ENCODE assay signal across 8 cellular contexts in the genomic region with DNA sequence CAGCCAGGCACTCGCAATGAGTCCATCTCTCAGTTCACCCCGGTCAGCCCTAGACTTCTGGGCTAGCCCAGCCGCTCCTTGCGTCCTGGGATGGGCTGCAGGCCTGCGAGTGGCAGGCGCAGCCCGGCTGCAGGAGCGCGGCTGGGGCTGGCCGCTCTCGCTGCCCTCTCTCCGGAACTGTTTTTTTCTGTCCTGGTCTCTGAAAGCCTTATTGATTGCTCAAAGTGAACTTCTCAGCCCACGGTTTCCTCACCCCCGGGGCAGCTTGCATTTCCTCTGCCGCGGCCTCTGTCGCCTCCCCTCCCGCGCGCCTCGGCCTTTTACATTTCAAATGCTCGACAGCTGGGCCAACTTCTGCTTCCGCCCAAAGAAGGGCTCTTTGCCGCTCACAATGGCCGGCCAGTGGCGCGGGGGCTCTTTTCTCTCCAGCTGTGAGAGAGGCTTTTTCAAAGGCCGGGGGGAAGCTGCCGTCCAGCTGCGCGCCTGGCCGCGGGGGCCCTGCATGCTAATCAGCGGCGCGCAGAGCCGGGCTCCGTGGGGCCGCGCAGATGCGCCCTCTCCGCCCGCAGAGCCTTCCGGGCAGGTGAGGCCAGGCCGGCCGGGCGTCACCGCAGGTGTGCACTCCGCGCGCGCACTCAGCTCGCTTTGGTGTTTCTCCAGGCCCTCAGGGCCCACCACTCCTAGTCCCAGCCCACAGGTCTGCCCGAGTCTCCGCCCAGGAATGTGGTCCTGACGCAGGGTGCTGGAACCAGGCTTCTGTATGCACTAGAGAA.
A peak's percentile ranks its signal among the peaks of the same experiment; 100 is the strongest.
DNase-seq lines count a peak whose midpoint lies in the region; ATAC-seq and TF ChIP-seq lines count a peak whose summit lies in the region.

No MANE protein-coding gene starts in this region.

- 2% methylated on average over 56 of the region's 56 CpGs for WGBS in ectodermal cell, 2 experiments
- WGBS in thymus, result 9% methylated on average over 56 of the region's 56 CpGs

- H3K27me3 Mint-ChIP-seq in GM23338 (ENCODE audit: insufficient read depth, low read depth, poor library complexity), result peaks cover 13% of the 10 kb centered on the region

- 0 out of 4 replicates have a peak, but pooled peaks of 1 of the 2 experiments have one; percentile 5 for TF ChIP-seq CTCF in GM23338 (conservative IDR thresholded peaks at IDR 0.05; ENCODE audit: low read depth in 2 of 2)

- peaks cover 38% of the 10 kb centered on the region for H3K36me3 Mint-ChIP-seq in GM23338 (ENCODE audit: low read depth)

- 0 out of 3 replicates have a peak overlapping the region, but pooled peaks have one; percentile 15 for H3K4me3 Mint-ChIP-seq in GM23338

- no peaks in the 10 kb centered on the region for H3K36me3 ChIP-seq in BLaER1 treated with 17β-estradiol and CSF1 and Interleukin-3, amounts not matched to agents 10 nM and 100 nM
- H3K36me3 ChIP-seq in GM23338 (ENCODE audit: insufficient read depth), result peaks cover 9% of the 10 kb centered on the region; the same call in 1 of the 2 replicates
- H3K36me3 ChIP-seq in ectodermal cell (ENCODE audit: control insufficient read depth, insufficient read depth, low read length), result no peaks in the 10 kb centered on the region
- H3K36me3 ChIP-seq in thymus (ENCODE audit: control insufficient read depth, insufficient read depth), result no peaks in the 10 kb centered on the region

- peak overlapping the region; percentile 45 to 93 (median 87); a peak in 21 of 22 replicates for H3K27ac ChIP-seq in BLaER1 treated with 17β-estradiol and CSF1 and Interleukin-3, amounts not matched to agents 10 nM and 100 nM
- peak overlapping the region; percentile 97 for H3K27ac ChIP-seq in GM23338 (ENCODE audit: low read depth)
- H3K27ac ChIP-seq in ectodermal cell (ENCODE audit: insufficient read depth, low read depth, low read length, poor library complexity, severe bottlenecking), result no peak overlapping the region
- peak overlapping the region; percentile 83 for H3K27ac ChIP-seq in thymus (ENCODE audit: low read depth)

- peaks cover 15% of the 10 kb centered on the region for H3K9me2 ChIP-seq in GM23338 (ENCODE audit: insufficient read depth)

- H3K4me2 ChIP-seq in BLaER1 treated with 17β-estradiol and CSF1 and Interleukin-3, amounts not matched to agents 10 nM and 100 nM, result peak overlapping the region; percentile 87 to 98 (median 93)
- peak overlapping the region; percentile 67 for H3K4me2 ChIP-seq in GM23338

- H3K4me3 ChIP-seq in BLaER1 treated with 17β-estradiol and CSF1 and Interleukin-3, amounts not matched to agents 10 nM and 100 nM, result peak overlapping the region; percentile 27 to 68 (median 52); a peak in 19 of 20 replicates
- H3K4me3 ChIP-seq in GM23338, result peak overlapping the region; percentile 28
- peak overlapping the region; percentile 37 for H3K4me3 ChIP-seq in ectodermal cell (ENCODE audit: insufficient read depth, low read depth, low read length)
- peak overlapping the region; percentile 48 for H3K4me3 ChIP-seq in thymus (ENCODE audit: low read length)

- no peaks in the 10 kb centered on the region for H4K20me1 ChIP-seq in BLaER1 treated with 17β-estradiol and CSF1 and Interleukin-3, amounts not matched to agents 10 nM and 100 nM
- H4K20me1 ChIP-seq in GM23338 (replicated peaks; ENCODE audit: insufficient read depth), result no peaks in the 10 kb centered on the region

- H3K27ac Mint-ChIP-seq in GM23338, result peak overlapping the region; percentile 95

- DNase-seq in GM23338 (ENCODE audit: low spot score) (peak; percentile 91), RPMI8226 (peak; percentile 32), mucosa of gallbladder (ENCODE audit: low spot score) (peak; percentile 24)

- H3K27me3 ChIP-seq in BLaER1 treated with 17β-estradiol and CSF1 and Interleukin-3, amounts not matched to agents 10 nM and 100 nM, result no peaks in the 10 kb centered on the region
- no peaks in the 10 kb centered on the region; the same call in 1 of the 2 replicates for H3K27me3 ChIP-seq in GM23338 (ENCODE audit: insufficient read depth)
- H3K27me3 ChIP-seq in ectodermal cell (ENCODE audit: control insufficient read depth, insufficient read depth, low read length, poor library complexity, severe bottlenecking), result peaks cover 8% of the 10 kb centered on the region
- peaks cover 6% of the 10 kb centered on the region for H3K27me3 ChIP-seq in thymus (ENCODE audit: control insufficient read depth, insufficient read depth)

- H2AFZ ChIP-seq in GM23338, result no peak overlapping the region

- H3F3A ChIP-seq in GM23338 (replicated peaks; ENCODE audit: low read depth), result peaks cover 13% of the 10 kb centered on the region

- H3K4me1 Mint-ChIP-seq in GM23338, result peaks cover 37% of the 10 kb centered on the region

- ATAC-seq in GM23338, result peak; percentile 85
- no peak for ATAC-seq in GM21737 (IDR thresholded peaks at IDR 0.05; ENCODE audit: unreplicated experiment)
- ATAC-seq in HG03039 (IDR thresholded peaks at IDR 0.05; ENCODE audit: unreplicated experiment), result no peak

- peak overlapping the region; percentile 70 to 84 (median 79) for H3K9ac ChIP-seq in BLaER1 treated with 17β-estradiol and CSF1 and Interleukin-3, amounts not matched to agents 10 nM and 100 nM

- peaks cover 7 to 20% (median 14%) of the 10 kb centered on the region in 11 experiments; a peak in 20 of 22 replicates for H3K9me3 ChIP-seq in BLaER1 treated with 17β-estradiol and CSF1 and Interleukin-3, amounts not matched to agents 10 nM and 100 nM (replicated peaks in 1 of 11)
- H3K9me3 ChIP-seq in ectodermal cell (ENCODE audit: control insufficient read depth, low read length) (no peaks in the 10 kb centered on the region), thymus (ENCODE audit: control insufficient read depth) (no peaks in the 10 kb centered on the region)

- H3K9me3 Mint-ChIP-seq in GM23338, result peaks cover 29% of the 10 kb centered on the region

- peaks cover 42 to 59% (median 51%) of the 10 kb centered on the region in 10 experiments for H3K4me1 ChIP-seq in BLaER1 treated with 17β-estradiol and CSF1 and Interleukin-3, amounts not matched to agents 10 nM and 100 nM
- H3K4me1 ChIP-seq in GM23338 (ENCODE audit: insufficient read depth) (peaks cover 36% of the 10 kb centered on the region), ectodermal cell (ENCODE audit: control insufficient read depth, insufficient read depth, low read length) (peaks cover 10% of the 10 kb centered on the region), thymus (ENCODE audit: control insufficient read depth, insufficient read depth, low read length) (peaks cover 4% of the 10 kb centered on the region)

- no peaks in the 10 kb centered on the region for H3K79me2 ChIP-seq in GM23338 (replicated peaks; ENCODE audit: insufficient read depth)

TF ChIP-seq in GM23338, 12 proteins besides CTCF, POLR2A, EP300 and RAD21 (continues in another document):
- TF ChIP-seq, protein P1, sequence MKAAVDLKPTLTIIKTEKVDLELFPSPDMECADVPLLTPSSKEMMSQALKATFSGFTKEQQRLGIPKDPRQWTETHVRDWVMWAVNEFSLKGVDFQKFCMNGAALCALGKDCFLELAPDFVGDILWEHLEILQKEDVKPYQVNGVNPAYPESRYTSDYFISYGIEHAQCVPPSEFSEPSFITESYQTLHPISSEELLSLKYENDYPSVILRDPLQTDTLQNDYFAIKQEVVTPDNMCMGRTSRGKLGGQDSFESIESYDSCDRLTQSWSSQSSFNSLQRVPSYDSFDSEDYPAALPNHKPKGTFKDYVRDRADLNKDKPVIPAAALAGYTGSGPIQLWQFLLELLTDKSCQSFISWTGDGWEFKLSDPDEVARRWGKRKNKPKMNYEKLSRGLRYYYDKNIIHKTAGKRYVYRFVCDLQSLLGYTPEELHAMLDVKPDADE (IDR thresholded peaks at IDR 0.05), result peak; percentile 64; the same call in 1 of the 2 replicates
- no peak for TF ChIP-seq ZNF331 (CRISPR knock-in tag; IDR thresholded peaks at IDR 0.05; ENCODE audit: low read depth)
- peak; percentile 33; the same call in 1 of the 2 replicates for TF ChIP-seq CREB1 (CRISPR knock-in tag; IDR thresholded peaks at IDR 0.05; ENCODE audit: low read depth)
- peak; percentile 61; the same call in 1 of the 2 replicates for TF ChIP-seq NANOG (IDR thresholded peaks at IDR 0.05; ENCODE audit: borderline replicate concordance)
- no peak; the same call in 1 of the 2 replicates for TF ChIP-seq ZNF114 (CRISPR knock-in tag; IDR thresholded peaks at IDR 0.05)
- no peak for TF ChIP-seq EZH2 (IDR thresholded peaks at IDR 0.05; ENCODE audit: low read depth, unreplicated experiment)

Comparison
In these comparisons a context has a peak if more than half of its experiments do, and no peak if none do; other contexts are left out.
1. DNase-seq: peak in every context shown above with its lines; median percentile 91 in GM23338; 32 in RPMI8226; 24 in mucosa of gallbladder.